In the genomic region with DNA sequence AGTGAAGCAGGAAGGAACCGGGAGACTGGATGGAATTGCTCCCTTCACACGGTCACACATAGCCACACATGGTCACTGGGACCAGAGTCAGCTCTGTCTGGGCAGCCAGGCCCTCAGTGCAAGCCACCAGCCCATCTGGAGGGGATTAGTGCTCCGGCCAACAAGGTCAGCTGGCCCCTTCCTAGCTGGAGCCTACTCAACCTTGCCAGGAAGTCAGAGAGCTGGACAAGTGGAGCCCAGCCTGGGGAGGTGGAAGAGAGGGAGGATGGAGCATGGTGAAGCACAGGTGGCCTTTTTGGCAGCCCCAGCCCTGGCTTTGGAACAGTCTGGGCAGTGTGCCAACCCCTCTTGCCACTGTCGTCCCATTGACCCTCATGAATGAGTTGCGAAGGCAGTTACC, we compare ENCODE assay signal across 1 cellular context.
TF ChIP-seq lines count a peak whose summit lies in the region.

No MANE protein-coding gene starts in this region.

TF ChIP-seq in HepG2, 621 proteins besides CTCF, POLR2A, EP300 and RAD21:
- no peak for TF ChIP-seq BRCA1 (CRISPR knock-in tag; IDR thresholded peaks at IDR 0.05)
- TF ChIP-seq, protein P1, sequence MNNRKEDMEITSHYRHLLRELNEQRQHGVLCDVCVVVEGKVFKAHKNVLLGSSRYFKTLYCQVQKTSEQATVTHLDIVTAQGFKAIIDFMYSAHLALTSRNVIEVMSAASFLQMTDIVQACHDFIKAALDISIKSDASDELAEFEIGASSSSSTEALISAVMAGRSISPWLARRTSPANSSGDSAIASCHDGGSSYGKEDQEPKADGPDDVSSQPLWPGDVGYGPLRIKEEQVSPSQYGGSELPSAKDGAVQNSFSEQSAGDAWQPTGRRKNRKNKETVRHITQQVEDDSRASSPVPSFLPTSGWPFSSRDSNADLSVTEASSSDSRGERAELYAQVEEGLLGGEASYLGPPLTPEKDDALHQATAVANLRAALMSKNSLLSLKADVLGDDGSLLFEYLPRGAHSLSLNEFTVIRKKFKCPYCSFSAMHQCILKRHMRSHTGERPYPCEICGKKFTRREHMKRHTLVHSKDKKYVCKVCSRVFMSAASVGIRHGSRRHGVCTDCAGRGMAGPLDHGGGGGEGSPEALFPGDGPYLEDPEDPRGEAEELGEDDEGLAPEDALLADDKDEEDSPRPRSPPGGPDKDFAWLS (CRISPR knock-in tag; IDR thresholded peaks at IDR 0.05; ENCODE audit: borderline replicate concordance) = 0 out of 2 replicates have a peak, but pooled peaks have one; percentile 33
